Comparison of ENCODE assay signal across 20 cellular contexts in genomic region chr10:14416308-14416700, GRCh38.
A peak's percentile ranks its signal among the peaks of the same experiment; 100 is the strongest.
DNase-seq lines count a peak whose midpoint lies in the region; ATAC-seq, FAIRE-seq and TF ChIP-seq lines count a peak whose summit lies in the region.
"Had no signal": no experiment of that assay in that cellular context is flagged by ENCODE, and none has a peak within 500 bp of the region (broad histone marks: within the 10 kb centered on the region; RNA-seq: fewer than 3 reads in every experiment).

No MANE protein-coding gene starts in this region.

- H3K4me1 Mint-ChIP-seq in nephron progenitor cell: peaks cover 44% of the 10 kb centered on the region
- H3K4me1 Mint-ChIP-seq: activated B cell treated with CpG ODN at 0.5 μM for 24 hours, T-helper 17 cell had no signal

- H3K9me3 ChIP-seq in H1 (ENCODE audit: insufficient read depth in 2 of 2, low read depth in 1 of 2, low read length in 1 of 2) (no peaks in the 10 kb centered on the region), vagina (no peaks in the 10 kb centered on the region)
- H3K9me3 ChIP-seq: BLaER1 treated with 17β-estradiol and CSF1 and Interleukin-3, amounts not matched to agents 10 nM and 100 nM; suprapubic skin had no signal

- CTCF ChIA-PET in RWPE1 (lab: Yijun Ruan, JAX) (no interaction called here), H1 (lab: Charles Lee; ENCODE audit: partially characterized antibody) (interaction anchor here (1.0 to 2.3 kb wide), 3 partner anchors 8 to 20 kb away, joined by 3 to 8 read pairs (median 3); no protein-coding TSS in a partner anchor)

- H3K36me3 ChIP-seq in H1 (ENCODE audit: control insufficient read depth in 2 of 4, insufficient read depth in 4 of 4, low read length in 3 of 4): no peaks in the 10 kb centered on the region
- no peaks in the 10 kb centered on the region for H3K36me3 ChIP-seq in vagina
- H3K36me3 ChIP-seq: BLaER1 treated with 17β-estradiol and CSF1 and Interleukin-3, amounts not matched to agents 10 nM and 100 nM; suprapubic skin had no signal

- H2BK20ac ChIP-seq in H1 (ENCODE audit: low read length): 0 out of 2 replicates have a peak overlapping the region, but pooled peaks have one; percentile 53

- H3K79me1 ChIP-seq in H1 (ENCODE audit: low read depth, low read length): no peaks in the 10 kb centered on the region

- no peaks in the 10 kb centered on the region for H3K9me3 Mint-ChIP-seq in nephron progenitor cell
- H3K9me3 Mint-ChIP-seq: activated B cell treated with CpG ODN at 0.5 μM for 24 hours; activated CD8-positive, alpha-beta T cell treated with anti-CD3 and anti-CD28 coated beads for 36 hours; nephron had no signal

- H3K23ac ChIP-seq in H1 (ENCODE audit: insufficient read length): no peak overlapping the region

- H3K79me2 ChIP-seq in H1 (ENCODE audit: control insufficient read depth in 1 of 2, insufficient read depth in 2 of 2, low read length in 2 of 2): no peaks in the 10 kb centered on the region

- intact Hi-C loops in vagina (cut with DNase I): no loop called here

- DNase-seq in EH (ENCODE audit: low read depth): peak; percentile 31
- DNase-seq in RWPE1 (ENCODE audit: low spot score): peak; percentile 56
- DNase-seq in H1 (ENCODE audit: low read depth in 1 of 2, low spot score in 2 of 2): no peak
- DNase-seq in nephron progenitor cell: no peak
- DNase-seq in vagina (ENCODE audit: extremely low spot score in 2 of 2): no peak
- DNase-seq in DMS79 treated with DMSO at 0.1 percent for 48 hours (lab: John Stamatoyannopoulos, UW): no peak
- DNase-seq: activated B cell treated with CpG ODN at 0.5 μM for 24 hours; activated CD8-positive, alpha-beta T cell treated with anti-CD3 and anti-CD28 coated beads for 36 hours; activated naive CD4-positive, alpha-beta T cell treated with Interleukin-2 at 50 U/mL for 16 hours; activated T-cell treated with anti-CD3 and anti-CD28 coated beads, Interleukin-2, amount 50 U/mL, for 1 hour; aorta; cortex of kidney; hypothalamus; stimulated activated CD4-positive, alpha-beta T cell treated with anti-CD3 and anti-CD28 coated beads, Interleukin-12 subunit alpha, Interleukin-12 subunit beta, amount 100 ng/mL, for 4 hours; T-helper 17 cell had no signal

- TF ChIP-seq RAD21 in H1 (IDR thresholded peaks at IDR 0.05 in 1 of 2, conservative IDR thresholded peaks at IDR 0.05 in 1 of 2; ENCODE audit: low read depth in 2 of 2, low read length in 2 of 2): no peak

- no peak overlapping the region for H3K4me3 Mint-ChIP-seq in nephron progenitor cell
- H3K4me3 Mint-ChIP-seq: activated B cell treated with CpG ODN at 0.5 μM for 24 hours; activated CD8-positive, alpha-beta T cell treated with anti-CD3 and anti-CD28 coated beads for 36 hours; nephron; T-helper 17 cell had no signal

- no peaks in the 10 kb centered on the region for H4K20me1 ChIP-seq in H1 (replicated peaks in 1 of 2; ENCODE audit: control insufficient read depth in 1 of 2, insufficient read depth in 2 of 2, low read length in 2 of 2)
- H4K20me1 ChIP-seq: BLaER1 treated with 17β-estradiol and CSF1 and Interleukin-3, amounts not matched to agents 10 nM and 100 nM had no signal

- H3K27me3 ChIP-seq in H1 (replicated peaks in 1 of 4; ENCODE audit: control insufficient read depth in 3 of 4, extremely low read depth in 1 of 4, insufficient read depth in 3 of 4, low read length in 3 of 4): peaks cover 0 to 1% (median 0%) of the 10 kb centered on the region in 4 experiments; a peak in 1 of 7 replicates
- H3K27me3 ChIP-seq in vagina: no peaks in the 10 kb centered on the region
- H3K27me3 ChIP-seq: BLaER1 treated with 17β-estradiol and CSF1 and Interleukin-3, amounts not matched to agents 10 nM and 100 nM; suprapubic skin had no signal

- H2BK15ac ChIP-seq in H1 (ENCODE audit: low read length): 0 out of 2 replicates have a peak overlapping the region, but pooled peaks have one; percentile 16

- H2AFZ ChIP-seq in H1 (ENCODE audit: low read length): no peak overlapping the region

- H2BK120ac ChIP-seq in H1 (replicated peaks; ENCODE audit: low read depth, low read length): no peak overlapping the region

- H3K23me2 ChIP-seq in H1 (ENCODE audit: low read depth, low read length): no peaks in the 10 kb centered on the region

- no peak overlapping the region for H2BK12ac ChIP-seq in H1 (ENCODE audit: low read depth, low read length)

- no peak overlapping the region for H3K18ac ChIP-seq in H1 (ENCODE audit: extremely low read depth, low read length)

- no peak overlapping the region for H4K8ac ChIP-seq in H1 (ENCODE audit: extremely low read depth, insufficient read depth, low read length)

- no peaks in the 10 kb centered on the region for H3K36me3 Mint-ChIP-seq in nephron progenitor cell (ENCODE audit: low read depth)

- H3K4me2 ChIP-seq in H1 (ENCODE audit: insufficient read depth in 1 of 2, low read depth in 2 of 2, low read length in 2 of 2): no peak overlapping the region
- H3K4me2 ChIP-seq: BLaER1 treated with 17β-estradiol and CSF1 and Interleukin-3, amounts not matched to agents 10 nM and 100 nM had no signal

- POLR2A ChIA-PET in RWPE1 (lab: Yijun Ruan, JAX; ENCODE audit: low non-redundant PET): no interaction called here
- POLR2A ChIA-PET in H1 (lab: Charles Lee; ENCODE audit: partially characterized antibody): interaction anchor here (1.2 kb wide), 1 partner anchor 12 kb away, joined by 5 read pairs; no protein-coding TSS in a partner anchor

- 87% methylated on average over 7 of the region's 7 CpGs; no CpG with 5 or more reads in 1 of the 2 experiments for WGBS in H1 (ENCODE audit: extremely low coverage in 1 of 2, insufficient coverage in 1 of 2, insufficient read length in 1 of 2, insufficient replicate concordance in 2 of 2, low coverage in 1 of 2, low lambda C conversion rate in 2 of 2, missing lambda C conversion rate in 1 of 2), 2 experiments

- H3K56ac ChIP-seq in H1 (replicated peaks; ENCODE audit: insufficient read length, low read depth, low read length): no peak overlapping the region

- no peak overlapping the region for H4K5ac ChIP-seq in H1 (ENCODE audit: insufficient read length, low read depth, low read length)

- no peak overlapping the region for H3K4ac ChIP-seq in H1 (replicated peaks; ENCODE audit: insufficient read length, low read depth, low read length)

- H3K9ac ChIP-seq in H1 (replicated peaks in 1 of 4; ENCODE audit: extremely low read depth in 1 of 4, low read depth in 3 of 4, low read length in 3 of 4): no peak overlapping the region
- H3K9ac ChIP-seq: BLaER1 treated with 17β-estradiol and CSF1 and Interleukin-3, amounts not matched to agents 10 nM and 100 nM had no signal

- ATAC-seq in activated CD4-positive, CD25-positive, alpha-beta regulatory T cell treated with anti-CD3 and anti-CD28 coated beads, Interleukin-2, amount 50 U/mL, for 24 hours: no peak
- ATAC-seq in GM21786 (IDR thresholded peaks at IDR 0.05; ENCODE audit: unreplicated experiment): no peak
- ATAC-seq: activated CD8-positive, alpha-beta T cell treated with anti-CD3 and anti-CD28 coated beads for 36 hours; T-helper 17 cell had no signal

- no peak overlapping the region for H3K27ac ChIP-seq in RWPE1
- H3K27ac ChIP-seq in H1 (ENCODE audit: low read depth, low read length): no peak overlapping the region
- H3K27ac ChIP-seq in vagina: no peak overlapping the region
- H3K27ac ChIP-seq: BLaER1 treated with 17β-estradiol and CSF1 and Interleukin-3, amounts not matched to agents 10 nM and 100 nM; suprapubic skin had no signal

- H2BK5ac ChIP-seq in H1 (ENCODE audit: low read depth, low read length): no peak overlapping the region

- FAIRE-seq in H1 (lab: Jason Lieb, UNC): no peak

- TF ChIP-seq POLR2A in H1 (IDR thresholded peaks at IDR 0.05; ENCODE audit: control extremely low read depth in 1 of 2, low read depth in 2 of 2, low read length in 2 of 2) (no peak), vagina (IDR thresholded peaks at IDR 0.05) (no peak)

- H3K4me3 ChIP-seq in H1 (ENCODE audit: extremely low read depth in 1 of 4, insufficient read depth in 2 of 4, low read depth in 3 of 4, low read length in 4 of 4) (no peak overlapping the region), vagina (no peak overlapping the region)
- H3K4me3 ChIP-seq: BLaER1 treated with 17β-estradiol and CSF1 and Interleukin-3, amounts not matched to agents 10 nM and 100 nM; suprapubic skin had no signal

- no peak overlapping the region for H3K14ac ChIP-seq in H1 (ENCODE audit: insufficient read length)

- peak overlapping the region; percentile 35 for H4K91ac ChIP-seq in H1 (replicated peaks; ENCODE audit: insufficient read length, low read length)

- H2AK5ac ChIP-seq in H1 (ENCODE audit: low read depth, low read length): no peak overlapping the region

- no peak for TF ChIP-seq CTCF in RWPE1 (conservative IDR thresholded peaks at IDR 0.05; ENCODE audit: low read depth)
- TF ChIP-seq CTCF in H1 (IDR thresholded peaks at IDR 0.05; ENCODE audit: control extremely low read depth in 1 of 3, insufficient read depth in 1 of 3, low read depth in 1 of 3, low read length in 3 of 3): no peak
- no peak for TF ChIP-seq CTCF in nephron progenitor cell (IDR thresholded peaks at IDR 0.05)
- no peak for TF ChIP-seq CTCF in vagina (IDR thresholded peaks at IDR 0.05)

- peak overlapping the region; percentile 50 for H3K27ac Mint-ChIP-seq in nephron progenitor cell
- H3K27ac Mint-ChIP-seq: activated B cell treated with CpG ODN at 0.5 μM for 24 hours; activated CD8-positive, alpha-beta T cell treated with anti-CD3 and anti-CD28 coated beads for 36 hours; nephron; T-helper 17 cell had no signal

- peaks cover 3% of the 10 kb centered on the region for H3K27me3 Mint-ChIP-seq in nephron progenitor cell (ENCODE audit: low read depth, poor library complexity)

- H3K4me1 ChIP-seq in H1 (replicated peaks in 1 of 4; ENCODE audit: control insufficient read depth in 3 of 4, insufficient read depth in 4 of 4, low read length in 3 of 4): peaks cover 0 to 4% (median 2%) of the 10 kb centered on the region in 4 experiments; a peak in 2 of 7 replicates
- H3K4me1 ChIP-seq in vagina: no peaks in the 10 kb centered on the region
- H3K4me1 ChIP-seq: suprapubic skin had no signal

- TF ChIP-seq EP300 in H1 (IDR thresholded peaks at IDR 0.05; ENCODE audit: borderline replicate concordance in 1 of 2, low read depth in 2 of 2, low read length in 2 of 2): no peak

TF ChIP-seq in H1, 55 proteins besides CTCF, POLR2A, EP300 and RAD21:
- TF ChIP-seq PHF8 (conservative IDR thresholded peaks at IDR 0.05; ENCODE audit: low read depth, low read length): no peak
- TF ChIP-seq SIRT6 (IDR thresholded peaks at IDR 0.05; ENCODE audit: low read length): no peak
- no peak for TF ChIP-seq HDAC6 (IDR thresholded peaks at IDR 0.05; ENCODE audit: low read depth, low read length)
- no peak for TF ChIP-seq ASH2L (IDR thresholded peaks at IDR 0.05; ENCODE audit: low read length)
- no peak for TF ChIP-seq SIN3A (conservative IDR thresholded peaks at IDR 0.05 in 1 of 2, IDR thresholded peaks at IDR 0.05 in 1 of 2; ENCODE audit: low read depth in 1 of 2, low read length in 2 of 2)
- no peak for TF ChIP-seq BACH1 (IDR thresholded peaks at IDR 0.05; ENCODE audit: low read length)
- TF ChIP-seq HDAC2 (IDR thresholded peaks at IDR 0.05; ENCODE audit: borderline replicate concordance in 1 of 2, low read depth in 2 of 2, low read length in 2 of 2): no peak
- no peak for TF ChIP-seq SIX5 (IDR thresholded peaks at IDR 0.05; ENCODE audit: low read depth, low read length)
- no peak for TF ChIP-seq TAF7 (optimal IDR thresholded peaks at IDR 0.05; ENCODE audit: borderline replicate concordance, low read depth, low read length)

Comparison
In these comparisons a context has a peak if more than half of its experiments do, and no peak if none do; other contexts are left out.
1. DNase-seq: peak in EH (single experiment) and RWPE1 (single experiment); none in H1 (0 of 2), nephron progenitor cell (single experiment), vagina (0 of 2) and DMS79 treated with DMSO at 0.1 percent for 48 hours (single experiment).